In the genomic region with DNA sequence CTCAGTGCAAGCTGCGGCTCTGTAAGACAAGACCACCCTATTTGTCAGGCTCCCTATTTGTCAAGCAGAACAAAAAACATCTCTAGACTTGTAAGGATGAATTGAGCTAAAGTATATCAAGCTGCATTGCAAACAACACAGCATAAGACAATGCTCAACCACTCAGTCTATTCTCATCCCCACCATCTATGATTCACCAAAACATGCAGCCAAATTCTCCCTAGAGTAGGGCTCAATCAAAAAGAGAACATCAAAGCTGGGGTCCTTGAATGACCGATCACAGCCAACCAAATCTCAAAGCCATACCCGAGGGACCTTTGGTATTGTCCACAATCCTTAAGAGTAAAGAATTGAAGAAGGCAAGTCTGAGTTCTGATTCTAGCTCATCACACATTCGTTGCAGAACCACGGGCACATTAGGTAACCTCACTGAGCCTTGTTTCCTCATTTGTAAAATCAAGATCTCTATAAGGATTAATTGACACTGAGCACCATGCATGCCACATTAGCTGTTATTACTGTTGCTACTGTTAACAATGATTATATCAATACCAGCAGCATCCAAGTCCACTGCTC, we compare ENCODE assay signal across 11 cellular contexts. TPM values are rescaled to one million over a fixed set of nuclear protein-coding genes. Genes with fewer than 3 reads are reported as not detected.
A peak's percentile ranks its signal among the peaks of the same experiment; 100 is the strongest.
DNase-seq lines count a peak whose midpoint lies in the region; ATAC-seq, FAIRE-seq and TF ChIP-seq lines count a peak whose summit lies in the region.
"Had no signal": no experiment of that assay in that cellular context is flagged by ENCODE, and none has a peak within 500 bp of the region (broad histone marks: within the 10 kb centered on the region; RNA-seq: fewer than 3 reads in every experiment).

No MANE protein-coding gene starts in this region.

- H3K27me3 ChIP-seq in BLaER1 (no peaks in the 10 kb centered on the region), endothelial cell of umbilical vein (ENCODE audit: control insufficient read depth in 2 of 2, insufficient read depth in 2 of 2, low read length in 2 of 2) (no peaks in the 10 kb centered on the region)
- H3K27me3 ChIP-seq: breast epithelium had no signal

- POLR2A ChIA-PET in endothelial cell of umbilical vein (lab: Charles Lee) = interaction anchor here (0.7 kb wide), 1 partner anchor 206 kb away, joined by 3 read pairs; no protein-coding TSS in a partner anchor

- no peak overlapping the region for H3K4me3 ChIP-seq in BLaER1
- H3K4me3 ChIP-seq in endothelial cell of umbilical vein (replicated peaks in 1 of 3; ENCODE audit: insufficient read depth in 1 of 3, low read depth in 1 of 3, low read length in 3 of 3) = no peak overlapping the region
- H3K4me3 ChIP-seq: breast epithelium had no signal

- ATAC-seq in GM19438 (IDR thresholded peaks at IDR 0.05; ENCODE audit: low read depth, unreplicated experiment) (peak; percentile 4), HG03469 (IDR thresholded peaks at IDR 0.05; ENCODE audit: unreplicated experiment) (peak; percentile 10), omental fat pad (ENCODE audit: low FRiP score) (no peak), GM21723 (IDR thresholded peaks at IDR 0.05; ENCODE audit: unreplicated experiment) (no peak)

- H3K4me1 ChIP-seq in BLaER1 (peaks cover 34% of the 10 kb centered on the region), endothelial cell of umbilical vein (ENCODE audit: control insufficient read depth, extremely low read depth, insufficient read depth, low read length) (peaks cover 65% of the 10 kb centered on the region)
- H3K4me1 ChIP-seq: breast epithelium had no signal

- peaks cover 23% of the 10 kb centered on the region for H3K9me3 ChIP-seq in BLaER1
- H3K9me3 ChIP-seq in endothelial cell of umbilical vein (replicated peaks; ENCODE audit: control insufficient read depth, insufficient read depth, low read length) = no peaks in the 10 kb centered on the region
- H3K9me3 ChIP-seq: breast epithelium had no signal

- H4K20me1 ChIP-seq in BLaER1 (peaks cover 61% of the 10 kb centered on the region), endothelial cell of umbilical vein (replicated peaks; ENCODE audit: control insufficient read depth, extremely low read depth, insufficient read depth, low read length) (no peaks in the 10 kb centered on the region)

- intact Hi-C loops in endothelial cell of umbilical vein (cut with micrococcal nuclease) = loop anchor here (5.0 kb wide), 2 partner anchors 415 to 845 kb away; no protein-coding TSS in a partner anchor

- H3K9me1 ChIP-seq in endothelial cell of umbilical vein (replicated peaks; ENCODE audit: control insufficient read depth, extremely low read depth, insufficient read depth, low read length) = no peaks in the 10 kb centered on the region

- H2AFZ ChIP-seq in endothelial cell of umbilical vein (ENCODE audit: low read depth, low read length) = no peak overlapping the region

- CTCF ChIA-PET in endothelial cell of umbilical vein (lab: Charles Lee) = interaction anchor here (1.0 to 1.9 kb wide), 6 partner anchors 13 to 214 kb away, joined by 3 to 8 read pairs (median 4); no protein-coding TSS in a partner anchor

- H3K4me2 ChIP-seq in BLaER1 (peak overlapping the region; percentile 58), endothelial cell of umbilical vein (ENCODE audit: insufficient read depth, low read length) (peak overlapping the region; percentile 94)

- H3K27ac ChIP-seq in BLaER1 (peak overlapping the region; percentile 20; the same call in 1 of the 2 replicates), endothelial cell of umbilical vein (ENCODE audit: insufficient read depth, low read depth, low read length) (peak overlapping the region; percentile 87), caudate nucleus (ENCODE audit: low read depth, low read length) (no peak overlapping the region)
- H3K27ac ChIP-seq: breast epithelium had no signal

- peaks cover 13% of the 10 kb centered on the region for H3K79me2 ChIP-seq in endothelial cell of umbilical vein (ENCODE audit: control insufficient read depth, insufficient read depth, low read length)

- H3K9ac ChIP-seq in BLaER1 (no peak overlapping the region), endothelial cell of umbilical vein (replicated peaks; ENCODE audit: extremely low read depth, insufficient read depth, low read length) (peak overlapping the region; percentile 68)

- no peak for FAIRE-seq in endothelial cell of umbilical vein (lab: Jason Lieb, UNC)
- FAIRE-seq: keratinocyte had no signal

- H3K36me3 ChIP-seq in BLaER1 (peaks cover 69% of the 10 kb centered on the region), endothelial cell of umbilical vein (ENCODE audit: control insufficient read depth in 2 of 2, extremely low read depth in 1 of 2, insufficient read depth in 2 of 2, low read length in 2 of 2) (no peaks in the 10 kb centered on the region)
- H3K36me3 ChIP-seq: breast epithelium had no signal

- dilution Hi-C loops in endothelial cell of umbilical vein (cut with MboI; ENCODE audit: extremely low pct_ligation_motif_present, low sequenced_read_pairs) = no loop called here

- no peak for DNase-seq in endothelial cell of umbilical vein (ENCODE audit: low read depth, low spot score)
- no peak for DNase-seq in omental fat pad (ENCODE audit: low spot score)
- no peak for DNase-seq in caudate nucleus (lab: John Stamatoyannopoulos, UW)
- DNase-seq in islet precursor cell = no peak
- DNase-seq: RPMI8226 had no signal

- BruUV-seq in endothelial cell of umbilical vein (replicated peaks; lab: Mats Ljungman, UMichigan) = no TSS peak

- TF ChIP-seq CTCF in endothelial cell of umbilical vein (IDR thresholded peaks at IDR 0.05; ENCODE audit: extremely low read depth in 1 of 2, insufficient read depth in 1 of 2, low read depth in 1 of 2, low read length in 2 of 2) (no peak), omental fat pad (IDR thresholded peaks at IDR 0.05) (no peak)

- no peak for TF ChIP-seq POLR2A in endothelial cell of umbilical vein (IDR thresholded peaks at IDR 0.05; ENCODE audit: low read depth, low read length)

TF ChIP-seq in endothelial cell of umbilical vein, 7 proteins besides CTCF, POLR2A, EP300 and RAD21:
- TF ChIP-seq FOS (IDR thresholded peaks at IDR 0.05; ENCODE audit: borderline replicate concordance, insufficient read depth, low read length) = no peak
- TF ChIP-seq JUN (IDR thresholded peaks at IDR 0.05; ENCODE audit: borderline replicate concordance, insufficient read depth, insufficient read length, low read depth) = no peak
- TF ChIP-seq GATA2 (IDR thresholded peaks at IDR 0.05; ENCODE audit: insufficient read depth, insufficient read length, low read depth, low read length) = no peak
- TF ChIP-seq POLR2AphosphoS5 (IDR thresholded peaks at IDR 0.05; ENCODE audit: insufficient read depth, low read depth, low read length) = no peak
- TF ChIP-seq, protein P1, sequence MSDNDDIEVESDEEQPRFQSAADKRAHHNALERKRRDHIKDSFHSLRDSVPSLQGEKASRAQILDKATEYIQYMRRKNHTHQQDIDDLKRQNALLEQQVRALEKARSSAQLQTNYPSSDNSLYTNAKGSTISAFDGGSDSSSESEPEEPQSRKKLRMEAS (IDR thresholded peaks at IDR 0.05; ENCODE audit: insufficient read depth, insufficient read length) = no peak
- TF ChIP-seq EZH2 (IDR thresholded peaks at IDR 0.05; ENCODE audit: borderline replicate concordance, low read depth, low read length, severe bottlenecking) = no peak
- TF ChIP-seq MYC (IDR thresholded peaks at IDR 0.05; ENCODE audit: low read depth, low read length) = no peak

RNA-seq across cellular contexts. Expression of gene RFTN1, which starts 31.2 kb away (rescaled TPM):
- total RNA-seq in endothelial cell of umbilical vein (43.3 and 45.1 TPM in 2 replicates), omental fat pad (10 to 100 TPM; 42.4 to 94.4 (median 62.5) TPM)
- 40.2 and 40.3 TPM in 2 replicates for polyA plus RNA-seq in endothelial cell of umbilical vein
- 43.9 and 50.2 TPM in 2 replicates for polyA plus RNA-seq in endothelial cell of umbilical vein (2011; cell fraction: cytosol; rRNA removed)
- 34.8 and 38.6 TPM in 2 replicates for polyA plus RNA-seq in endothelial cell of umbilical vein (2011; cell fraction: nucleus; rRNA removed)
- 32.9 and 37.2 TPM in 2 replicates for polyA plus RNA-seq in endothelial cell of umbilical vein (2012)
- polyA minus RNA-seq in endothelial cell of umbilical vein = 41.8 and 43.3 TPM in 2 replicates
- polyA minus RNA-seq in endothelial cell of umbilical vein (2011; cell fraction: cytosol; rRNA and poly(A)+ RNA removed) = not detected
- polyA minus RNA-seq in endothelial cell of umbilical vein (2011; cell fraction: nucleus; rRNA and poly(A)+ RNA removed) = 48.8 and 59.0 TPM in 2 replicates

Comparison
In these comparisons a context has a peak if more than half of its experiments do, and no peak if none do; other contexts are left out.
1. ATAC-seq: peak in GM19438 (single experiment) and HG03469 (single experiment); none in omental fat pad (single experiment) and GM21723 (single experiment).